10 cellular contexts compared by ENCODE assay signal in genomic region chr1:25236261-25236660, GRCh38. TPM values are rescaled to one million over a fixed set of nuclear protein-coding genes. Genes with fewer than 3 reads are reported as not detected.
DNase-seq lines count a peak whose midpoint lies in the region; ATAC-seq, FAIRE-seq and TF ChIP-seq lines count a peak whose summit lies in the region.
"Not testable (repeated sequence)": the region's sequence is repeated elsewhere in the genome, so short reads cannot be mapped to it uniquely, and the experiment has no call there.
"Had no signal": no experiment of that assay in that cellular context is flagged by ENCODE, and none has a peak within 500 bp of the region (broad histone marks: within the 10 kb centered on the region; RNA-seq: fewer than 3 reads in every experiment).

No MANE protein-coding gene starts in this region.

- H3F3A ChIP-seq in OCI-LY1 (ENCODE audit: insufficient read depth, low read length): peaks cover 12% of the 10 kb centered on the region; the same call in 1 of the 2 replicates

- peak overlapping the region; percentile 7 for H3K4me3 Mint-ChIP-seq in CD4-positive, alpha-beta T cell
- H3K4me3 Mint-ChIP-seq in IgD-negative memory B cell: peak overlapping the region in 2 of 4 donors; percentile 86 to 89
- H3K4me3 Mint-ChIP-seq in activated CD4-positive, alpha-beta T cell treated with anti-CD3 and anti-CD28 coated beads, Interleukin-2, amount 10 ng/mL, durations not matched to agents 7 days and 5 days; memory B cell: not testable (repeated sequence)
- peak overlapping the region; percentile 64 for H3K4me3 Mint-ChIP-seq in stimulated activated memory B cell treated with anti-CD40 and anti-IgM and Interleukin-4, amounts not matched to agents 10 μg/mL and 1 μg/mL and 100 μg/mL, for 72 hours

- intact Hi-C loops in CD4-positive, alpha-beta T cell (cut with DNase I, micrococcal nuclease); K562 (cut with micrococcal nuclease): not testable (repeated sequence)

- not testable (repeated sequence) for TF ChIP-seq RAD21 in K562 (CRISPR knock-in tag; conservative IDR thresholded peaks at IDR 0.05 in 1 of 2, IDR thresholded peaks at IDR 0.05 in 1 of 2)

- not testable (repeated sequence) for H3K27ac Mint-ChIP-seq in CD4-positive, alpha-beta T cell
- H3K27ac Mint-ChIP-seq in IgD-negative memory B cell (peak overlapping the region in 2 of 3 donors; percentile 67 to 90), memory B cell (peak overlapping the region; percentile 83)
- peak overlapping the region; percentile 46 for H3K27ac Mint-ChIP-seq in activated CD4-positive, alpha-beta T cell treated with anti-CD3 and anti-CD28 coated beads, Interleukin-2, amount 10 ng/mL, durations not matched to agents 7 days and 5 days
- H3K27ac Mint-ChIP-seq in stimulated activated memory B cell treated with anti-CD40 and anti-IgM and Interleukin-4, amounts not matched to agents 10 μg/mL and 1 μg/mL and 100 μg/mL, for 72 hours: peak overlapping the region; percentile 90

- H3K9me2 ChIP-seq in OCI-LY1 (ENCODE audit: low read depth, low read length): not testable (repeated sequence)

- not testable (repeated sequence) for H3K9me3 Mint-ChIP-seq in CD4-positive, alpha-beta T cell; IgD-negative memory B cell; activated CD4-positive, alpha-beta T cell treated with anti-CD3 and anti-CD28 coated beads, Interleukin-2, amount 10 ng/mL, durations not matched to agents 7 days and 5 days; memory B cell; stimulated activated memory B cell treated with anti-CD40 and anti-IgM and Interleukin-4, amounts not matched to agents 10 μg/mL and 1 μg/mL and 100 μg/mL, for 72 hours

- peaks cover 66% of the 10 kb centered on the region for H3K4me1 ChIP-seq in OCI-LY1 (ENCODE audit: insufficient read depth, low read length, severe bottlenecking)
- H3K4me1 ChIP-seq in K562 (replicated peaks in 1 of 2; ENCODE audit: control insufficient read depth in 2 of 2, insufficient read depth in 2 of 2, low read length in 2 of 2): peaks cover 44 to 53% of the 10 kb centered on the region in 2 experiments

- not testable (repeated sequence) for TF ChIP-seq EP300 in K562 (IDR thresholded peaks at IDR 0.05; ENCODE audit: low read length)

- H3K9ac ChIP-seq in OCI-LY1 (ENCODE audit: low read length) (peak overlapping the region; percentile 27; the same call in 1 of the 2 replicates), K562 (ENCODE audit: insufficient read depth in 1 of 2, low read depth in 2 of 2, low read length in 2 of 2) (peak overlapping the region; percentile 54 to 58; a peak in 2 of 4 replicates)

- not testable (repeated sequence) for H3K27ac ChIP-seq in CD4-positive, alpha-beta T cell (ENCODE audit: low read depth, low read length)
- H3K27ac ChIP-seq in OCI-LY1 (ENCODE audit: low read depth, low read length, poor library complexity, severe bottlenecking): peak overlapping the region; percentile 86
- peak overlapping the region; percentile 80 for H3K27ac ChIP-seq in K562 (ENCODE audit: extremely low read depth, low read depth, low read length)

- not testable (repeated sequence) for BruUV-seq in K562 (replicated peaks; lab: Mats Ljungman, UMichigan)

- POLR2A ChIA-PET in CD4-positive, alpha-beta T cell (lab: Charles Lee): interaction anchor here (0.7 to 1.0 kb wide), 2 partner anchors 11 to 700 kb away, joined by 3 read pairs; partner anchors contain the start of gene RSRP1
- POLR2A ChIA-PET in activated CD4-positive, alpha-beta T cell treated with anti-CD3 and anti-CD28 coated beads, Interleukin-2, amount 10 ng/mL, durations not matched to agents 7 days and 5 days (lab: Charles Lee): not testable (repeated sequence)
- POLR2A ChIA-PET in K562 (lab: Yijun Ruan, JAX): interaction anchor here (1.2 to 3.0 kb wide), 3 partner anchors 9 to 11 kb away, joined by 7 to 18 read pairs (median 12); partner anchors contain the start of gene RSRP1

- CTCF ChIA-PET in CD4-positive, alpha-beta T cell (lab: Charles Lee); K562 (lab: Yijun Ruan, JAX; ENCODE audit: low intra/inter-chr PET ratio): not testable (repeated sequence)
- CTCF ChIA-PET in activated CD4-positive, alpha-beta T cell treated with anti-CD3 and anti-CD28 coated beads, Interleukin-2, amount 10 ng/mL, durations not matched to agents 7 days and 5 days (lab: Charles Lee): interaction anchor here (0.6 kb wide), 1 partner anchor 284 kb away, joined by 3 read pairs; no protein-coding TSS in a partner anchor

- not testable (repeated sequence) for H4K20me1 ChIP-seq in OCI-LY1 (ENCODE audit: insufficient read depth, low read length); K562 (replicated peaks; ENCODE audit: control insufficient read depth, insufficient read depth, low read length)

- ATAC-seq in CD4-positive, alpha-beta T cell (ENCODE audit: poor library complexity); K562; memory B cell (ENCODE audit: low read depth); stimulated activated memory B cell treated with anti-CD40 and anti-IgM and Interleukin-4, amounts not matched to agents 10 μg/mL and 1 μg/mL and 100 μg/mL, for 72 hours: not testable (repeated sequence)

- 67% methylated on average over 6 of the region's 7 CpGs for WGBS in K562 (ENCODE audit: insufficient coverage, low coverage, missing lambda C conversion rate)

- H3K4me3 ChIP-seq in GM12865 (ENCODE audit: low read depth, low read length): peak overlapping the region; percentile 37
- peak overlapping the region; percentile 11 for H3K4me3 ChIP-seq in OCI-LY1 (ENCODE audit: low read depth, low read length, poor library complexity, severe bottlenecking)
- H3K4me3 ChIP-seq in K562: not testable (repeated sequence)

- not testable (repeated sequence) for H3K79me2 ChIP-seq in OCI-LY1 (ENCODE audit: insufficient read depth, low read length)
- H3K79me2 ChIP-seq in K562 (ENCODE audit: control insufficient read depth, insufficient read depth, low read length): peaks cover 49% of the 10 kb centered on the region

- H3K9me3 ChIP-seq in CD4-positive, alpha-beta T cell (ENCODE audit: control insufficient read depth, low read length); OCI-LY1 (ENCODE audit: low read length); K562 (replicated peaks; ENCODE audit: control insufficient read depth, insufficient read depth, low read depth, low read length): not testable (repeated sequence)

- not testable (repeated sequence) for H3K27me3 ChIP-seq in CD4-positive, alpha-beta T cell (ENCODE audit: control insufficient read depth, insufficient read depth, low read length); OCI-LY1 (ENCODE audit: insufficient read depth, low read length); K562 (ENCODE audit: control insufficient read depth in 2 of 2, insufficient read depth in 2 of 2, low read length in 2 of 2)

- TF ChIP-seq POLR2A in K562 (conservative IDR thresholded peaks at IDR 0.05): not testable (repeated sequence)

- peaks cover 36% of the 10 kb centered on the region for H3K4me1 Mint-ChIP-seq in CD4-positive, alpha-beta T cell (ENCODE audit: low read depth)
- H3K4me1 Mint-ChIP-seq in IgD-negative memory B cell: peaks cover 30 to 46% (median 34%) of the 10 kb centered on the region in 3 donors
- peaks cover 41% of the 10 kb centered on the region for H3K4me1 Mint-ChIP-seq in activated CD4-positive, alpha-beta T cell treated with anti-CD3 and anti-CD28 coated beads, Interleukin-2, amount 10 ng/mL, durations not matched to agents 7 days and 5 days
- H3K4me1 Mint-ChIP-seq in memory B cell: peaks cover 41% of the 10 kb centered on the region
- peaks cover 52% of the 10 kb centered on the region for H3K4me1 Mint-ChIP-seq in stimulated activated memory B cell treated with anti-CD40 and anti-IgM and Interleukin-4, amounts not matched to agents 10 μg/mL and 1 μg/mL and 100 μg/mL, for 72 hours

- not testable (repeated sequence) for H2AFZ ChIP-seq in OCI-LY1 (ENCODE audit: low read length)
- peak overlapping the region; percentile 23; the same call in 1 of the 2 replicates for H2AFZ ChIP-seq in K562 (ENCODE audit: low read depth, low read length)

- not testable (repeated sequence) for TF ChIP-seq CTCF in CD4-positive, alpha-beta T cell (IDR thresholded peaks at IDR 0.05); GM12865 (IDR thresholded peaks at IDR 0.05; ENCODE audit: insufficient read depth, low read depth, low read length, missing control alignments); OCI-LY1 (IDR thresholded peaks at IDR 0.05; ENCODE audit: low read length); K562 (IDR thresholded peaks at IDR 0.05 in 2 of 3, conservative IDR thresholded peaks at IDR 0.05 in 1 of 3; ENCODE audit: insufficient read depth in 2 of 3, low read depth in 1 of 3, low read length in 3 of 3)

- in situ Hi-C loops in K562 (cut with MboI): not testable (repeated sequence)

- H3K36me3 ChIP-seq in OCI-LY1 (ENCODE audit: insufficient read depth, low read length): peaks cover 10% of the 10 kb centered on the region; the same call in 1 of the 2 replicates
- H3K36me3 ChIP-seq in K562 (ENCODE audit: control insufficient read depth, insufficient read depth, low read length): peaks cover 23% of the 10 kb centered on the region

- H3K4me2 ChIP-seq in OCI-LY1 (ENCODE audit: low read length): peak overlapping the region; percentile 50
- H3K4me2 ChIP-seq in K562 (ENCODE audit: insufficient read depth, low read length): not testable (repeated sequence)

- not testable (repeated sequence) for DNase-seq in CD4-positive, alpha-beta T cell; activated CD4-positive, alpha-beta T cell treated with anti-CD3 and anti-CD28 coated beads, Interleukin-2, amount 10 ng/mL, durations not matched to agents 7 days and 5 days; K562 (ENCODE audit: extremely low read depth in 1 of 4, low spot score in 3 of 4); memory B cell (ENCODE audit: low spot score in 2 of 2)
- DNase-seq in GM12865 (ENCODE audit: low read depth): peak; percentile 22

- peaks cover 28% of the 10 kb centered on the region for H3K36me3 Mint-ChIP-seq in CD4-positive, alpha-beta T cell (ENCODE audit: low read depth)
- not testable (repeated sequence) for H3K36me3 Mint-ChIP-seq in IgD-negative memory B cell; memory B cell; stimulated activated memory B cell treated with anti-CD40 and anti-IgM and Interleukin-4, amounts not matched to agents 10 μg/mL and 1 μg/mL and 100 μg/mL, for 72 hours
- peaks cover 24% of the 10 kb centered on the region for H3K36me3 Mint-ChIP-seq in activated CD4-positive, alpha-beta T cell treated with anti-CD3 and anti-CD28 coated beads, Interleukin-2, amount 10 ng/mL, durations not matched to agents 7 days and 5 days (ENCODE audit: low read depth)

- not testable (repeated sequence) for H3K27me3 Mint-ChIP-seq in CD4-positive, alpha-beta T cell; IgD-negative memory B cell; activated CD4-positive, alpha-beta T cell treated with anti-CD3 and anti-CD28 coated beads, Interleukin-2, amount 10 ng/mL, durations not matched to agents 7 days and 5 days; memory B cell; stimulated activated memory B cell treated with anti-CD40 and anti-IgM and Interleukin-4, amounts not matched to agents 10 μg/mL and 1 μg/mL and 100 μg/mL, for 72 hours

- not testable (repeated sequence) for H3K9me1 ChIP-seq in K562 (ENCODE audit: control insufficient read depth, insufficient read depth, low read length)

- not testable (repeated sequence) for FAIRE-seq in K562 (lab: Jason Lieb, UNC)

RNA-seq across cellular contexts. Expression of gene SYF2, which starts 4.0 kb away (rescaled TPM):
- 10 to 100 TPM; 93.3 to 98.9 TPM for total RNA-seq in CD4-positive, alpha-beta T cell
- polyA plus RNA-seq in IgD-negative memory B cell (91.2 TPM), K562 (2011; rRNA removed) (33.7 and 36.5 TPM in 2 replicates), K562 (2014; fragmentation: Illumina TruSeq; extraction: Trizol) (66.5 and 80.2 TPM in 2 replicates), K562 (2014; fragmentation: Nextera tagmentation; extraction: Ambion mirVana) (10 to 100 TPM; 20.9 to 21.9 TPM), K562 (2014; rRNA removed) (52.5 and 69.0 TPM in 2 replicates)
- 10 to 100 TPM; 46.5 to 53.0 TPM for total RNA-seq in activated CD4-positive, alpha-beta T cell treated with anti-CD3 and anti-CD28 coated beads, Interleukin-2, amount 10 ng/mL, durations not matched to agents 7 days and 5 days
- 15.7 and 26.6 TPM in 2 replicates for total RNA-seq in K562 (2011; cell fraction: chromatin; rRNA removed; ENCODE audit: low replicate concordance)
- 12.9 and 16.7 TPM in 2 replicates for total RNA-seq in K562 (2011; cell fraction: nucleolus; rRNA removed)
- 22.2 and 24.0 TPM in 2 replicates for total RNA-seq in K562 (2011; cell fraction: nucleoplasm; rRNA removed)
- total RNA-seq in K562 (2014; rRNA removed) (38.2 and 43.2 TPM in 2 replicates), K562 (2014; rRNA removed; fragmentation: Illumina TruSeq; extraction: Trizol) (59.3 and 80.6 TPM in 2 replicates), K562 (2015; rRNA removed; fragmentation: Illumina TruSeq; extraction: Trizol) (51.2 and 54.6 TPM in 2 replicates), K562 (2021) (27.5 and 35.6 TPM in 2 replicates)
- 3.4 and 12.2 TPM in 2 replicates for polyA plus RNA-seq in K562 (2011; cell fraction: cytosol; rRNA removed)
- 5.5 and 9.8 TPM in 2 replicates for polyA plus RNA-seq in K562 (2011; cell fraction: nucleus; rRNA removed)
- polyA plus RNA-seq in K562 (2012): 51.2 and 71.0 TPM in 2 replicates
- polyA minus RNA-seq in K562 (2011; rRNA and poly(A)+ RNA removed): 13.7 and 20.1 TPM in 2 replicates
- 5.4 and 7.2 TPM in 2 replicates for polyA minus RNA-seq in K562 (2011; cell fraction: cytosol; rRNA and poly(A)+ RNA removed)
- polyA minus RNA-seq in K562 (2011; cell fraction: nucleus; rRNA and poly(A)+ RNA removed): 6.5 and 14.8 TPM in 2 replicates

RNA-seq across cellular contexts. Expression of gene RSRP1, which starts 11.0 kb away (rescaled TPM):
- 100 to 1,000 TPM; 395 to 428 TPM for total RNA-seq in CD4-positive, alpha-beta T cell
- polyA plus RNA-seq in IgD-negative memory B cell: 56.0 TPM
- total RNA-seq in activated CD4-positive, alpha-beta T cell treated with anti-CD3 and anti-CD28 coated beads, Interleukin-2, amount 10 ng/mL, durations not matched to agents 7 days and 5 days: 100 to 1,000 TPM; 213 to 271 TPM
- 639 and 767 TPM in 2 replicates for total RNA-seq in K562 (2011; cell fraction: chromatin; rRNA removed; ENCODE audit: low replicate concordance)
- total RNA-seq in K562 (2011; cell fraction: nucleolus; rRNA removed): 540 and 629 TPM in 2 replicates
- 507 and 548 TPM in 2 replicates for total RNA-seq in K562 (2011; cell fraction: nucleoplasm; rRNA removed)
- total RNA-seq in K562 (2014; rRNA removed): 130 and 138 TPM in 2 replicates
- 180 and 197 TPM in 2 replicates for total RNA-seq in K562 (2014; rRNA removed; fragmentation: Illumina TruSeq; extraction: Trizol)
- total RNA-seq in K562 (2015; rRNA removed; fragmentation: Illumina TruSeq; extraction: Trizol): 164 and 183 TPM in 2 replicates
- total RNA-seq in K562 (2021): 146 and 159 TPM in 2 replicates
- 195 and 220 TPM in 2 replicates for polyA plus RNA-seq in K562 (2011; rRNA removed)
- polyA plus RNA-seq in K562 (2011; cell fraction: cytosol; rRNA removed): 55.7 and 97.9 TPM in 2 replicates
- polyA plus RNA-seq in K562 (2011; cell fraction: nucleus; rRNA removed): 585 and 591 TPM in 2 replicates
- 148 and 265 TPM in 2 replicates for polyA plus RNA-seq in K562 (2012)
- polyA plus RNA-seq in K562 (2014; fragmentation: Illumina TruSeq; extraction: Trizol): 96.2 and 113 TPM in 2 replicates
- 10 to 100 TPM; 27.2 to 35.0 TPM for polyA plus RNA-seq in K562 (2014; fragmentation: Nextera tagmentation; extraction: Ambion mirVana)
- 237 and 283 TPM in 2 replicates for polyA plus RNA-seq in K562 (2014; rRNA removed)
- 155 and 167 TPM in 2 replicates for polyA minus RNA-seq in K562 (2011; rRNA and poly(A)+ RNA removed)
- polyA minus RNA-seq in K562 (2011; cell fraction: cytosol; rRNA and poly(A)+ RNA removed): 71.5 and 87.6 TPM in 2 replicates
- 323 and 418 TPM in 2 replicates for polyA minus RNA-seq in K562 (2011; cell fraction: nucleus; rRNA and poly(A)+ RNA removed)

RNA-seq across cellular contexts. Expression of gene RHD, which starts 36.0 kb away (rescaled TPM):
- total RNA-seq in CD4-positive, alpha-beta T cell: not detected
- polyA plus RNA-seq in IgD-negative memory B cell (0.19 TPM), K562 (2011; rRNA removed) (15.0 and 28.8 TPM in 2 replicates), K562 (2014; fragmentation: Illumina TruSeq; extraction: Trizol) (13.5 and 13.6 TPM in 2 replicates), K562 (2014; fragmentation: Nextera tagmentation; extraction: Ambion mirVana) (10 to 100 TPM; 32.4 TPM), K562 (2014; rRNA removed) (8.8 and 9.1 TPM in 2 replicates)
- not detected for total RNA-seq in activated CD4-positive, alpha-beta T cell treated with anti-CD3 and anti-CD28 coated beads, Interleukin-2, amount 10 ng/mL, durations not matched to agents 7 days and 5 days
- total RNA-seq in K562 (2011; cell fraction: chromatin; rRNA removed; ENCODE audit: low replicate concordance): 50.0 and 64.3 TPM in 2 replicates
- total RNA-seq in K562 (2011; cell fraction: nucleolus; rRNA removed): 69.5 and 85.3 TPM in 2 replicates
- 63.5 and 69.1 TPM in 2 replicates for total RNA-seq in K562 (2011; cell fraction: nucleoplasm; rRNA removed)
- total RNA-seq in K562 (2014; rRNA removed) (9.4 and 12.8 TPM in 2 replicates), K562 (2014; rRNA removed; fragmentation: Illumina TruSeq; extraction: Trizol) (12.2 and 15.7 TPM in 2 replicates), K562 (2015; rRNA removed; fragmentation: Illumina TruSeq; extraction: Trizol) (11.8 and 13.0 TPM in 2 replicates), K562 (2021) (17.5 and 17.8 TPM in 2 replicates)
- polyA plus RNA-seq in K562 (2011; cell fraction: cytosol; rRNA removed): 15.4 and 22.6 TPM in 2 replicates
- 16.8 and 18.6 TPM in 2 replicates for polyA plus RNA-seq in K562 (2011; cell fraction: nucleus; rRNA removed)
- polyA plus RNA-seq in K562 (2012): 13.8 and 23.5 TPM in 2 replicates
- 58.4 and 72.4 TPM in 2 replicates for polyA minus RNA-seq in K562 (2011; rRNA and poly(A)+ RNA removed)
- 17.1 and 20.4 TPM in 2 replicates for polyA minus RNA-seq in K562 (2011; cell fraction: cytosol; rRNA and poly(A)+ RNA removed)
- 16.2 and 28.3 TPM in 2 replicates for polyA minus RNA-seq in K562 (2011; cell fraction: nucleus; rRNA and poly(A)+ RNA removed)
- total RNA-seq: Calu3 had no signal
- polyA plus RNA-seq: AG04450 had no signal

Comparison
In these comparisons a context has a peak if more than half of its experiments do, and no peak if none do; other contexts are left out.
1. RNA of gene RHD, which starts 36.0 kb away (total RNA-seq): 9.4 to 85.3 TPM in K562; not detected in CD4-positive, alpha-beta T cell and not detected in activated CD4-positive, alpha-beta T cell treated with anti-CD3 and anti-CD28 coated beads, Interleukin-2, amount 10 ng/mL, durations not matched to agents 7 days and 5 days; every median in the first group is over 4 times any median in the second.